In the genomic region with DNA sequence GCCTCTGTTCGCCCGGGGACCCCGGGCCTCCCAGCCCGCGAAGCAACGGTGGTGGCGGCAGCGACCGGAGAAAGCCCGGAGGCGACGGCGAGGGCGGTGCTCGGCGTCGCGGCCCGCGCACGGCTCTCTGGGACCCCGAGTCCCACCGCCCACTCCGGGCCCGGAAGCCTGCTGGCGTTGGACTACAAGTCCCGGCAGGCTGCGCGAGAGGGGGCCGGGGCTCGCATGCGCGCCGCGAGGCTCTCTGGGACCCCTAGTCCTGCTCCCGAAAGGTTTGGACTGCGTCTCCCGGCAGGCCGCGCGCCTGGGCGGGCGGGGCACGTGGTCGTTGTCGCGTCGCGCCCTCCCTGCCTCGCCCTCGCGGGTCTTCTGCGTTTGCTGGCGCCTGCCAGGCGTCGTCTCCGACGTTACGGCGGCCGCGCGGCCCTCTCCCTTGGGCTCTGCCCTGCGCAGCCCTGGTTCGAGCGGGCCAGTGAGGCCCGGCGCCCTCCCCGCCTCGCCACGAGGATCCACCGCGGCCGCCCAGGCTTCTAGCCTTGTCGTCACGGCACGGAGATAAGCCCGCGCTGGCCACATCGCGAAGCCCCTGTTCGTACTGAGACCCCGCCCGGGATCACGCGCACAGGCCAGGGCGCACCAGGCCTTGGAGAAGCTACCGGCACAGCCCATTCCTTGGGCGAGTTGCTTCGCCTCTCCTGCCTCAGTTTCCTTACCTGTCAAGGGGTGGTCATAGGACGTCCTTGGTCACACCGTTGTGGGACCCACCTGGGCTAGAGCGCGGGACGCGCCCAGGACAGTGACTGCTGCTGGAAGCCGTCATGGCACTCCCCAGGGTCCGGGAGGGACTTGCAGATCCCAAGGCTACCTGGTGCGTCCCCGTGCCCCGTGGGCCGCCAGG, we compare ENCODE assay signal across 1 cellular context.
A peak's percentile ranks its signal among the peaks of the same experiment; 100 is the strongest.
TF ChIP-seq lines count a peak whose summit lies in the region.

A gene (minus strand): TSS at position 75 of the 898 bp plus-strand sequence. CDS start 549 bp downstream, outside the sequence.

TF ChIP-seq in HepG2, 621 proteins besides CTCF, POLR2A, EP300 and RAD21 (continued from another document and continues in another):
- TF ChIP-seq, protein P1, sequence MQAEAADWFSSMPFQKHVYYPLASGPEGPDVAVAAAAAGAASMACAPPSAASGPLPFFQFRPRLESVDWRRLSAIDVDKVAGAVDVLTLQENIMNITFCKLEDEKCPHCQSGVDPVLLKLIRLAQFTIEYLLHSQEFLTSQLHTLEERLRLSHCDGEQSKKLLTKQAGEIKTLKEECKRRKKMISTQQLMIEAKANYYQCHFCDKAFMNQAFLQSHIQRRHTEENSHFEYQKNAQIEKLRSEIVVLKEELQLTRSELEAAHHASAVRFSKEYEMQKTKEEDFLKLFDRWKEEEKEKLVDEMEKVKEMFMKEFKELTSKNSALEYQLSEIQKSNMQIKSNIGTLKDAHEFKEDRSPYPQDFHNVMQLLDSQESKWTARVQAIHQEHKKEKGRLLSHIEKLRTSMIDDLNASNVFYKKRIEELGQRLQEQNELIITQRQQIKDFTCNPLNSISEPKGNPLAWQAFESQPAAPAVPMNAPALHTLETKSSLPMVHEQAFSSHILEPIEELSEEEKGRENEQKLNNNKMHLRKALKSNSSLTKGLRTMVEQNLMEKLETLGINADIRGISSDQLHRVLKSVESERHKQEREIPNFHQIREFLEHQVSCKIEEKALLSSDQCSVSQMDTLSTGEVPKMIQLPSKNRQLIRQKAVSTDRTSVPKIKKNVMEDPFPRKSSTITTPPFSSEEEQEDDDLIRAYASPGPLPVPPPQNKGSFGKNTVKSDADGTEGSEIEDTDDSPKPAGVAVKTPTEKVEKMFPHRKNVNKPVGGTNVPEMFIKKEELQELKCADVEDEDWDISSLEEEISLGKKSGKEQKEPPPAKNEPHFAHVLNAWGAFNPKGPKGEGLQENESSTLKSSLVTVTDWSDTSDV (CRISPR knock-in tag; IDR thresholded peaks at IDR 0.05): peak; percentile 100
- TF ChIP-seq ZNF331 (CRISPR knock-in tag; IDR thresholded peaks at IDR 0.05) (peak; percentile 96), ZFP41 (CRISPR knock-in tag; IDR thresholded peaks at IDR 0.05; ENCODE audit: borderline replicate concordance) (peak; percentile 97), ZNF337 (CRISPR knock-in tag; IDR thresholded peaks at IDR 0.05; ENCODE audit: borderline replicate concordance, low read depth) (peak; percentile 98; the same call in 1 of the 2 replicates), ZSCAN12 (CRISPR knock-in tag; IDR thresholded peaks at IDR 0.05) (peak; percentile 78; the same call in 1 of the 2 replicates), RBFOX2 (IDR thresholded peaks at IDR 0.05; ENCODE audit: low read depth, low read length) (peak; percentile 92), ZNF839 (CRISPR knock-in tag; IDR thresholded peaks at IDR 0.05; ENCODE audit: borderline replicate concordance) (peak; percentile 99), JDP2 (CRISPR knock-in tag; IDR thresholded peaks at IDR 0.05; ENCODE audit: borderline replicate concordance) (peak; percentile 53; the same call in 1 of the 2 replicates), POGZ (CRISPR knock-in tag; IDR thresholded peaks at IDR 0.05) (peak; percentile 86), MBD4 (IDR thresholded peaks at IDR 0.05; ENCODE audit: borderline replicate concordance, low read length) (no peak), IRX3 (CRISPR knock-in tag; IDR thresholded peaks at IDR 0.05; ENCODE audit: borderline replicate concordance, low read depth) (peak; percentile 93), NR1H2 (CRISPR knock-in tag; IDR thresholded peaks at IDR 0.05; ENCODE audit: borderline replicate concordance, low read depth) (peak; percentile 98), EEA1 (CRISPR knock-in tag; IDR thresholded peaks at IDR 0.05; ENCODE audit: borderline replicate concordance) (peak; percentile 100), ZNF556 (CRISPR knock-in tag; IDR thresholded peaks at IDR 0.05; ENCODE audit: borderline replicate concordance) (peak; percentile 99), ZNF3 (CRISPR knock-in tag; IDR thresholded peaks at IDR 0.05) (no peak), ZNF766 (CRISPR knock-in tag; IDR thresholded peaks at IDR 0.05; ENCODE audit: borderline replicate concordance) (peak; percentile 100), KLF13 (CRISPR knock-in tag; IDR thresholded peaks at IDR 0.05) (peak; percentile 96; the same call in 1 of the 2 replicates), ZNF569 (CRISPR knock-in tag; IDR thresholded peaks at IDR 0.05; ENCODE audit: borderline replicate concordance) (peak; percentile 70; the same call in 1 of the 2 replicates), GTF2F1 (IDR thresholded peaks at IDR 0.05; ENCODE audit: low read length) (no peak; the same call in 1 of the 2 replicates), SOX13 (IDR thresholded peaks at IDR 0.05) (no peak; the same call in 1 of the 2 replicates), SOX13 (CRISPR knock-in tag; conservative IDR thresholded peaks at IDR 0.05 in 1 of 2, IDR thresholded peaks at IDR 0.05 in 1 of 2) (peak in 1 of 2 experiments; percentile 60; a peak in 1 of 4 replicates), ZNF468 (CRISPR knock-in tag; IDR thresholded peaks at IDR 0.05) (peak; percentile 99), ZNF747 (CRISPR knock-in tag; IDR thresholded peaks at IDR 0.05; ENCODE audit: borderline replicate concordance) (peak; percentile 89; the same call in 1 of the 2 replicates), IKZF4 (CRISPR knock-in tag; IDR thresholded peaks at IDR 0.05; ENCODE audit: borderline replicate concordance, low read depth, not compliant biosample characterization) (peak; percentile 100), ZNF607 (CRISPR knock-in tag; IDR thresholded peaks at IDR 0.05; ENCODE audit: borderline replicate concordance) (peak; percentile 100), ZFP82 (CRISPR knock-in tag; IDR thresholded peaks at IDR 0.05; ENCODE audit: borderline replicate concordance) (peak; percentile 97), HES4 (CRISPR knock-in tag; IDR thresholded peaks at IDR 0.05; ENCODE audit: borderline replicate concordance) (peak; percentile 100), ZMYM2 (CRISPR knock-in tag; IDR thresholded peaks at IDR 0.05) (peak; percentile 60), DNMT1 (CRISPR knock-in tag; IDR thresholded peaks at IDR 0.05) (peak; percentile 92), CENPT (CRISPR knock-in tag; IDR thresholded peaks at IDR 0.05; ENCODE audit: low read depth) (peak; percentile 100)
- TF ChIP-seq, protein P2, sequence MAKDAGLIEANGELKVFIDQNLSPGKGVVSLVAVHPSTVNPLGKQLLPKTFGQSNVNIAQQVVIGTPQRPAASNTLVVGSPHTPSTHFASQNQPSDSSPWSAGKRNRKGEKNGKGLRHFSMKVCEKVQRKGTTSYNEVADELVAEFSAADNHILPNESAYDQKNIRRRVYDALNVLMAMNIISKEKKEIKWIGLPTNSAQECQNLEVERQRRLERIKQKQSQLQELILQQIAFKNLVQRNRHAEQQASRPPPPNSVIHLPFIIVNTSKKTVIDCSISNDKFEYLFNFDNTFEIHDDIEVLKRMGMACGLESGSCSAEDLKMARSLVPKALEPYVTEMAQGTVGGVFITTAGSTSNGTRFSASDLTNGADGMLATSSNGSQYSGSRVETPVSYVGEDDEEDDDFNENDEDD (CRISPR knock-in tag; IDR thresholded peaks at IDR 0.05; ENCODE audit: borderline replicate concordance): peak; percentile 100
- TF ChIP-seq, protein P3, sequence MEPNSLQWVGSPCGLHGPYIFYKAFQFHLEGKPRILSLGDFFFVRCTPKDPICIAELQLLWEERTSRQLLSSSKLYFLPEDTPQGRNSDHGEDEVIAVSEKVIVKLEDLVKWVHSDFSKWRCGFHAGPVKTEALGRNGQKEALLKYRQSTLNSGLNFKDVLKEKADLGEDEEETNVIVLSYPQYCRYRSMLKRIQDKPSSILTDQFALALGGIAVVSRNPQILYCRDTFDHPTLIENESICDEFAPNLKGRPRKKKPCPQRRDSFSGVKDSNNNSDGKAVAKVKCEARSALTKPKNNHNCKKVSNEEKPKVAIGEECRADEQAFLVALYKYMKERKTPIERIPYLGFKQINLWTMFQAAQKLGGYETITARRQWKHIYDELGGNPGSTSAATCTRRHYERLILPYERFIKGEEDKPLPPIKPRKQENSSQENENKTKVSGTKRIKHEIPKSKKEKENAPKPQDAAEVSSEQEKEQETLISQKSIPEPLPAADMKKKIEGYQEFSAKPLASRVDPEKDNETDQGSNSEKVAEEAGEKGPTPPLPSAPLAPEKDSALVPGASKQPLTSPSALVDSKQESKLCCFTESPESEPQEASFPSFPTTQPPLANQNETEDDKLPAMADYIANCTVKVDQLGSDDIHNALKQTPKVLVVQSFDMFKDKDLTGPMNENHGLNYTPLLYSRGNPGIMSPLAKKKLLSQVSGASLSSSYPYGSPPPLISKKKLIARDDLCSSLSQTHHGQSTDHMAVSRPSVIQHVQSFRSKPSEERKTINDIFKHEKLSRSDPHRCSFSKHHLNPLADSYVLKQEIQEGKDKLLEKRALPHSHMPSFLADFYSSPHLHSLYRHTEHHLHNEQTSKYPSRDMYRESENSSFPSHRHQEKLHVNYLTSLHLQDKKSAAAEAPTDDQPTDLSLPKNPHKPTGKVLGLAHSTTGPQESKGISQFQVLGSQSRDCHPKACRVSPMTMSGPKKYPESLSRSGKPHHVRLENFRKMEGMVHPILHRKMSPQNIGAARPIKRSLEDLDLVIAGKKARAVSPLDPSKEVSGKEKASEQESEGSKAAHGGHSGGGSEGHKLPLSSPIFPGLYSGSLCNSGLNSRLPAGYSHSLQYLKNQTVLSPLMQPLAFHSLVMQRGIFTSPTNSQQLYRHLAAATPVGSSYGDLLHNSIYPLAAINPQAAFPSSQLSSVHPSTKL (CRISPR knock-in tag; IDR thresholded peaks at IDR 0.05): peak; percentile 83
- TF ChIP-seq, protein P4, sequence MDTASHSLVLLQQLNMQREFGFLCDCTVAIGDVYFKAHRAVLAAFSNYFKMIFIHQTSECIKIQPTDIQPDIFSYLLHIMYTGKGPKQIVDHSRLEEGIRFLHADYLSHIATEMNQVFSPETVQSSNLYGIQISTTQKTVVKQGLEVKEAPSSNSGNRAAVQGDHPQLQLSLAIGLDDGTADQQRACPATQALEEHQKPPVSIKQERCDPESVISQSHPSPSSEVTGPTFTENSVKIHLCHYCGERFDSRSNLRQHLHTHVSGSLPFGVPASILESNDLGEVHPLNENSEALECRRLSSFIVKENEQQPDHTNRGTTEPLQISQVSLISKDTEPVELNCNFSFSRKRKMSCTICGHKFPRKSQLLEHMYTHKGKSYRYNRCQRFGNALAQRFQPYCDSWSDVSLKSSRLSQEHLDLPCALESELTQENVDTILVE (CRISPR knock-in tag; IDR thresholded peaks at IDR 0.05): peak; percentile 98
- TF ChIP-seq, protein P5, sequence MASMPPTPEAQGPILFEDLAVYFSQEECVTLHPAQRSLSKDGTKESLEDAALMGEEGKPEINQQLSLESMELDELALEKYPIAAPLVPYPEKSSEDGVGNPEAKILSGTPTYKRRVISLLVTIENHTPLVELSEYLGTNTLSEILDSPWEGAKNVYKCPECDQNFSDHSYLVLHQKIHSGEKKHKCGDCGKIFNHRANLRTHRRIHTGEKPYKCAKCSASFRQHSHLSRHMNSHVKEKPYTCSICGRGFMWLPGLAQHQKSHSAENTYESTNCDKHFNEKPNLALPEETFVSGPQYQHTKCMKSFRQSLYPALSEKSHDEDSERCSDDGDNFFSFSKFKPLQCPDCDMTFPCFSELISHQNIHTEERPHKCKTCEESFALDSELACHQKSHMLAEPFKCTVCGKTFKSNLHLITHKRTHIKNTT (CRISPR knock-in tag; IDR thresholded peaks at IDR 0.05): peak; percentile 99
- TF ChIP-seq, protein P6, sequence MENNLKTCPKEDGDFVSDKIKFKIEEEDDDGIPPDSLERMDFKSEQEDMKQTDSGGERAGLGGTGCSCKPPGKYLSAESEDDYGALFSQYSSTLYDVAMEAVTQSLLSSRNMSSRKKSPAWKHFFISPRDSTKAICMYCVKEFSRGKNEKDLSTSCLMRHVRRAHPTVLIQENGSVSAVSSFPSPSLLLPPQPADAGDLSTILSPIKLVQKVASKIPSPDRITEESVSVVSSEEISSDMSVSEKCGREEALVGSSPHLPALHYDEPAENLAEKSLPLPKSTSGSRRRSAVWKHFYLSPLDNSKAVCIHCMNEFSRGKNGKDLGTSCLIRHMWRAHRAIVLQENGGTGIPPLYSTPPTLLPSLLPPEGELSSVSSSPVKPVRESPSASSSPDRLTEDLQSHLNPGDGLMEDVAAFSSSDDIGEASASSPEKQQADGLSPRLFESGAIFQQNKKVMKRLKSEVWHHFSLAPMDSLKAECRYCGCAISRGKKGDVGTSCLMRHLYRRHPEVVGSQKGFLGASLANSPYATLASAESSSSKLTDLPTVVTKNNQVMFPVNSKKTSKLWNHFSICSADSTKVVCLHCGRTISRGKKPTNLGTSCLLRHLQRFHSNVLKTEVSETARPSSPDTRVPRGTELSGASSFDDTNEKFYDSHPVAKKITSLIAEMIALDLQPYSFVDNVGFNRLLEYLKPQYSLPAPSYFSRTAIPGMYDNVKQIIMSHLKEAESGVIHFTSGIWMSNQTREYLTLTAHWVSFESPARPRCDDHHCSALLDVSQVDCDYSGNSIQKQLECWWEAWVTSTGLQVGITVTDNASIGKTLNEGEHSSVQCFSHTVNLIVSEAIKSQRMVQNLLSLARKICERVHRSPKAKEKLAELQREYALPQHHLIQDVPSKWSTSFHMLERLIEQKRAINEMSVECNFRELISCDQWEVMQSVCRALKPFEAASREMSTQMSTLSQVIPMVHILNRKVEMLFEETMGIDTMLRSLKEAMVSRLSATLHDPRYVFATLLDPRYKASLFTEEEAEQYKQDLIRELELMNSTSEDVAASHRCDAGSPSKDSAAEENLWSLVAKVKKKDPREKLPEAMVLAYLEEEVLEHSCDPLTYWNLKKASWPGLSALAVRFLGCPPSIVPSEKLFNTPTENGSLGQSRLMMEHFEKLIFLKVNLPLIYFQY (CRISPR knock-in tag; IDR thresholded peaks at IDR 0.05; ENCODE audit: borderline replicate concordance): peak; percentile 94; the same call in 1 of the 2 replicates
- TF ChIP-seq, protein P7, sequence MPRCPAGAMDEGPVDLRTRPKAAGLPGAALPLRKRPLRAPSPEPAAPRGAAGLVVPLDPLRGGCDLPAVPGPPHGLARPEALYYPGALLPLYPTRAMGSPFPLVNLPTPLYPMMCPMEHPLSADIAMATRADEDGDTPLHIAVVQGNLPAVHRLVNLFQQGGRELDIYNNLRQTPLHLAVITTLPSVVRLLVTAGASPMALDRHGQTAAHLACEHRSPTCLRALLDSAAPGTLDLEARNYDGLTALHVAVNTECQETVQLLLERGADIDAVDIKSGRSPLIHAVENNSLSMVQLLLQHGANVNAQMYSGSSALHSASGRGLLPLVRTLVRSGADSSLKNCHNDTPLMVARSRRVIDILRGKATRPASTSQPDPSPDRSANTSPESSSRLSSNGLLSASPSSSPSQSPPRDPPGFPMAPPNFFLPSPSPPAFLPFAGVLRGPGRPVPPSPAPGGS (CRISPR knock-in tag; IDR thresholded peaks at IDR 0.05): peak; percentile 99
- TF ChIP-seq, protein P8, sequence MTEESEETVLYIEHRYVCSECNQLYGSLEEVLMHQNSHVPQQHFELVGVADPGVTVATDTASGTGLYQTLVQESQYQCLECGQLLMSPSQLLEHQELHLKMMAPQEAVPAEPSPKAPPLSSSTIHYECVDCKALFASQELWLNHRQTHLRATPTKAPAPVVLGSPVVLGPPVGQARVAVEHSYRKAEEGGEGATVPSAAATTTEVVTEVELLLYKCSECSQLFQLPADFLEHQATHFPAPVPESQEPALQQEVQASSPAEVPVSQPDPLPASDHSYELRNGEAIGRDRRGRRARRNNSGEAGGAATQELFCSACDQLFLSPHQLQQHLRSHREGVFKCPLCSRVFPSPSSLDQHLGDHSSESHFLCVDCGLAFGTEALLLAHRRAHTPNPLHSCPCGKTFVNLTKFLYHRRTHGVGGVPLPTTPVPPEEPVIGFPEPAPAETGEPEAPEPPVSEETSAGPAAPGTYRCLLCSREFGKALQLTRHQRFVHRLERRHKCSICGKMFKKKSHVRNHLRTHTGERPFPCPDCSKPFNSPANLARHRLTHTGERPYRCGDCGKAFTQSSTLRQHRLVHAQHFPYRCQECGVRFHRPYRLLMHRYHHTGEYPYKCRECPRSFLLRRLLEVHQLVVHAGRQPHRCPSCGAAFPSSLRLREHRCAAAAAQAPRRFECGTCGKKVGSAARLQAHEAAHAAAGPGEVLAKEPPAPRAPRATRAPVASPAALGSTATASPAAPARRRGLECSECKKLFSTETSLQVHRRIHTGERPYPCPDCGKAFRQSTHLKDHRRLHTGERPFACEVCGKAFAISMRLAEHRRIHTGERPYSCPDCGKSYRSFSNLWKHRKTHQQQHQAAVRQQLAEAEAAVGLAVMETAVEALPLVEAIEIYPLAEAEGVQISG (CRISPR knock-in tag; IDR thresholded peaks at IDR 0.05): peak; percentile 96
